In the genomic region with DNA sequence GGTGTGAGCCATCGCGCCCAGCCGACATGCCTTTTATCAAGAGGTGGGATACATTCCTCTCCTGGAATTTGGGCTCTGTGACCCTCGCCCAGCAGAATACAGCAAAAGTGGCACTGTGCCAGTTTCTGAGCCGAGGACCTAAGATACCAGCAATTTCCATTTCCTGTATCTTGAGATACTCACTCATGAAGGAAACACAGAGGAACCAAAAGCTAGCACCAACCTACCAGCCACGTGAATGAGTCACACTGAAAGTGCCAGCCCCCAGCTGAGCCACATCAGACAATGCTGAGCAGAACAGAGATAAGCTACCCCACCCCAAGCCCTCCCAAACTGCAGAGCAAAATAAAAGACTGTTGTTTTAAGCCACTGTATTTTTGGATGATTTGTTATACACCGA, we compare ENCODE assay signal across 9 cellular contexts. TPM values are rescaled to one million over a fixed set of nuclear protein-coding genes. Genes with fewer than 3 reads are reported as not detected.
A peak's percentile ranks its signal among the peaks of the same experiment; 100 is the strongest.
DNase-seq lines count a peak whose midpoint lies in the region; FAIRE-seq and TF ChIP-seq lines count a peak whose summit lies in the region.
"Had no signal": no experiment of that assay in that cellular context is flagged by ENCODE, and none has a peak within 500 bp of the region (broad histone marks: within the 10 kb centered on the region; RNA-seq: fewer than 3 reads in every experiment).

No MANE protein-coding gene starts in this region.

- H3K4me2 ChIP-seq in GM23248 (ENCODE audit: unreplicated experiment), result no peak overlapping the region

- TF ChIP-seq CTCF in fibroblast of villous mesenchyme (IDR thresholded peaks at IDR 0.05; ENCODE audit: insufficient read depth, low read depth, low read length) (no peak), kidney (IDR thresholded peaks at IDR 0.05; ENCODE audit: borderline replicate concordance, extremely low read depth, insufficient read depth) (no peak)

- WGBS in GM23248 (ENCODE audit: low coverage in 1 of 2, low lambda C conversion rate in 2 of 2, missing lambda C conversion rate in 2 of 2), 2 experiments, result 83 to 92% methylated on average over 6 to 7 of the region's 7 CpGs

- in situ Hi-C loops in GM23248 (cut with MboI), result no loop called here

- no peaks in the 10 kb centered on the region for H3K27me3 ChIP-seq in GM23248 (replicated peaks; ENCODE audit: insufficient read depth)

- H3K27ac ChIP-seq in GM23248 (no peak overlapping the region), kidney (ENCODE audit: low read depth in 2 of 2, low read length in 2 of 2) (no peak overlapping the region)
- H3K27ac ChIP-seq: HL-60 had no signal

- peak; percentile 76 for DNase-seq in EL
- peak; percentile 35 for DNase-seq in GM23248
- peak; percentile 80 for DNase-seq in LoVo (ENCODE audit: low spot score)
- DNase-seq in activated CD8-positive, alpha-beta memory T cell treated with anti-CD3 and anti-CD28 coated beads for 1 hour (ENCODE audit: extremely low read depth in 1 of 2, low read depth in 1 of 2), result peak; percentile 59 to 65
- peak; percentile 63 for DNase-seq in fibroblast of villous mesenchyme (ENCODE audit: low read depth)
- DNase-seq in stimulated activated CD8-positive, alpha-beta memory T cell treated with anti-CD3 and anti-CD28 coated beads, Interleukin-12 subunit alpha, Interleukin-12 subunit beta, amount 100 ng/mL, for 24 hours (ENCODE audit: extremely low read depth), result peak; percentile 55
- DNase-seq in epidermal melanocyte (ENCODE audit: insufficient read length, low spot score), result no peak
- DNase-seq in kidney, result no peak

- H3F3A ChIP-seq in GM23248 (ENCODE audit: insufficient read depth), result peaks cover 22% of the 10 kb centered on the region; the same call in 1 of the 2 replicates

- H2AFZ ChIP-seq in GM23248, result no peak overlapping the region

- H3K9ac ChIP-seq in GM23248, result no peak overlapping the region
- H3K9ac ChIP-seq in kidney (ENCODE audit: low read length in 2 of 2), result no peak overlapping the region

- H3K4me1 ChIP-seq in GM23248 (ENCODE audit: insufficient read depth) (peaks cover 22% of the 10 kb centered on the region), kidney (ENCODE audit: control insufficient read depth in 1 of 2, insufficient read depth in 1 of 2, low read depth in 1 of 2, low read length in 2 of 2) (no peaks in the 10 kb centered on the region)

- intact Hi-C loops in kidney (cut with DNase I), result no loop called here

- H3K36me3 ChIP-seq in GM23248 (ENCODE audit: low read depth), result no peaks in the 10 kb centered on the region
- H3K36me3 ChIP-seq in kidney (ENCODE audit: control insufficient read depth in 1 of 2, insufficient read depth in 2 of 2, low read length in 2 of 2), result peaks cover 0 to 6% of the 10 kb centered on the region in 2 donors

- no peaks in the 10 kb centered on the region for H3K9me2 ChIP-seq in GM23248 (ENCODE audit: insufficient read depth)

- no peaks in the 10 kb centered on the region; the same call in 1 of the 2 replicates for H4K20me1 ChIP-seq in GM23248 (ENCODE audit: insufficient read depth)

- no peak for FAIRE-seq in kidney (lab: Jason Lieb, UNC)

- no peak overlapping the region for H3K4me3 ChIP-seq in GM23248
- H3K4me3 ChIP-seq in fibroblast of villous mesenchyme (ENCODE audit: low read depth, low read length), result no peak overlapping the region
- no peak overlapping the region for H3K4me3 ChIP-seq in kidney (ENCODE audit: low read length in 2 of 2)

- H3K9me3 ChIP-seq in GM23248 (ENCODE audit: low read depth) (no peaks in the 10 kb centered on the region), kidney (ENCODE audit: control insufficient read depth in 1 of 2, low read length in 2 of 2) (no peaks in the 10 kb centered on the region)

- peaks cover 8% of the 10 kb centered on the region; the same call in 1 of the 2 replicates for H3K79me2 ChIP-seq in GM23248 (ENCODE audit: insufficient read depth)

RNA-seq across cellular contexts. Expression of a gene that starts 56.3 kb away (rescaled TPM):
- 14.8 and 18.8 TPM in 2 replicates for total RNA-seq in GM23248 (2014; rRNA removed; shearing (Covaris generic))
- 26.3 and 27.1 TPM in 2 replicates for polyA plus RNA-seq in GM23248 (2016; fragmentation: Nextera tagmentation; extraction: Ambion mirVana)
- total RNA-seq in fibroblast of villous mesenchyme, result 29.0 and 40.6 TPM in 2 replicates
- 39.3 TPM for total RNA-seq in kidney
- polyA plus RNA-seq in kidney (ENCODE audit: insufficient read depth, low read depth, low replicate concordance), result 5.3 TPM

Comparison
In these comparisons a context has a peak if more than half of its experiments do, and no peak if none do; other contexts are left out.
1. DNase-seq: peak in EL (single experiment), GM23248 (single experiment), LoVo (single experiment), activated CD8-positive, alpha-beta memory T cell treated with anti-CD3 and anti-CD28 coated beads for 1 hour (2 of 2), fibroblast of villous mesenchyme (single experiment) and stimulated activated CD8-positive, alpha-beta memory T cell treated with anti-CD3 and anti-CD28 coated beads, Interleukin-12 subunit alpha, Interleukin-12 subunit beta, amount 100 ng/mL, for 24 hours (single experiment); none in epidermal melanocyte (single experiment) and kidney (single experiment).